In the genomic region with DNA sequence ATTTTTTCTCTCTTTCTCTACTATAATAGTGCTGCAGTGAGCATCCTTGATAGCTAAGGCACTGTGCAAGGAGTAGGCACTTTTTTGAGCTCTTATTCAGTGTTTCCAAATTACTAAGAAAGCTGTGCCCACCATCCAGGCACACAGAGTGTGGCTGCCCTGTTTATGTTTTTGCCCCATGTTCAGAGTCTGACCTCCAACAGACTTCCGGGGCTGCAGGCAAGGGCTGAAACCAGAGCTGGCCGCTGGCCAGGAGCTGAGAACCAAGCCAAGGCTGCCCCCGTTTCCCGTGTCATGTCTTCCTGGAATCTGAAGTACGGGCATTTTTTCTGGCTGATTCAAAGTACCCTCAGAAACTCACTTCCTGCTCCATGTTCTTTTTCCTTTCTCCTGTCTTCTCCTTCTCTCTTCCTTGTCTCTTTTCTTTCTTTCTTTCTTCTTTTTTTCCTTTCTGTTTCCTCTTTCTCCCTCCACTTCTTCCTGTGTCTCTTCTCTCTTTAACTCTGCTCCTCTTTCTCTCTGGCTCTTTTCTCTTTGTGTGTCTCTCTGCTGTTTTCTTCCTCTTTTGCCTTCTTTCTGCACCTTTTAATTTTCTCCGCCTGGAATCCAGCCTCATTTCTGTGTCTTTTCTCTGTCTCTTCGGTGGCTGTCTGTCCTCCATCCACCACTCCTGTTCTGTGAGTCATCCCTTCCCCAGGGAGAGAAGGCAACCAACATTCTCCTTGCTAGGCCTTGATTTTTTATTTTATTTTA, we compare ENCODE assay signal across 8 cellular contexts. TPM values are rescaled to one million over a fixed set of nuclear protein-coding genes. Genes with fewer than 3 reads are reported as not detected.
DNase-seq lines count a peak whose midpoint lies in the region; ATAC-seq and TF ChIP-seq lines count a peak whose summit lies in the region.

No MANE protein-coding gene starts in this region.

- no peaks in the 10 kb centered on the region for H3K27me3 ChIP-seq in CD4-positive, alpha-beta memory T cell (ENCODE audit: insufficient read depth, low read length)
- H3K27me3 ChIP-seq in IMR-90 (ENCODE audit: control insufficient read depth, insufficient read depth, low read length) = no peaks in the 10 kb centered on the region
- no peaks in the 10 kb centered on the region for H3K27me3 ChIP-seq in endodermal cell (ENCODE audit: control insufficient read depth, insufficient read depth, low read length, poor library complexity, severe bottlenecking)
- H3K27me3 ChIP-seq in mucosa of stomach (ENCODE audit: control insufficient read depth, insufficient read depth, low read length) = no peaks in the 10 kb centered on the region
- H3K27me3 ChIP-seq in tibial nerve = no peaks in the 10 kb centered on the region

- peak; percentile 72 for ATAC-seq in GM18907 (IDR thresholded peaks at IDR 0.05; ENCODE audit: unreplicated experiment)
- peak; percentile 77 for ATAC-seq in IMR-90 (ENCODE audit: low read depth)

- DNase-seq in CD4-positive, alpha-beta memory T cell = no peak
- peak; percentile 85 for DNase-seq in IMR-90
- peak; percentile 79 to 91 for DNase-seq in SW 1271 (lab: John Stamatoyannopoulos, UW)
- no peak for DNase-seq in endodermal cell
- DNase-seq in tibial nerve (ENCODE audit: low spot score in 2 of 2) = peak; percentile 33 to 47
- DNase-seq in central memory CD4-positive, alpha-beta T cell = no peak

- H3K27ac ChIP-seq in CD4-positive, alpha-beta memory T cell (ENCODE audit: low read depth, low read length) = no peak overlapping the region
- H3K27ac ChIP-seq in IMR-90 (ENCODE audit: insufficient read depth, low read length) (peak overlapping the region; percentile 96), endodermal cell (ENCODE audit: low read depth, low read length) (no peak overlapping the region), tibial nerve (peak overlapping the region in 3 of 4 donors; percentile 62 to 72 (median 68))

- peak overlapping the region; percentile 93 to 98 for H4K8ac ChIP-seq in IMR-90 (ENCODE audit: low read depth in 2 of 2, low read length in 2 of 2)

- H3K27ac Mint-ChIP-seq in CD4-positive, alpha-beta memory T cell = peak overlapping the region in 6 of 7 donors; percentile 23 to 95 (median 77)
- H3K27ac Mint-ChIP-seq in endodermal cell = peak overlapping the region; percentile 28

- H3K14ac ChIP-seq in IMR-90 (replicated peaks; ENCODE audit: low read depth, low read length) = peak overlapping the region; percentile 99

- H3K79me1 ChIP-seq in IMR-90 (ENCODE audit: low read depth in 1 of 2, low read length in 2 of 2) = peaks cover 0 to 10% of the 10 kb centered on the region in 2 experiments; a peak in 2 of 4 replicates

- H3K4me2 ChIP-seq in IMR-90 (ENCODE audit: low read depth, low read length) = peak overlapping the region; percentile 34

- CTCF ChIA-PET in CD4-positive, alpha-beta memory T cell (lab: Charles Lee; ENCODE audit: partially characterized antibody) = interaction anchor here (1.0 kb wide), 1 partner anchor 9 kb away, joined by 3 read pairs; no protein-coding TSS in a partner anchor
- CTCF ChIA-PET in IMR-90 (lab: Yijun Ruan, JAX) = interaction anchor here (0.6 kb wide), 1 partner anchor 525 kb away, joined by 4 read pairs; no protein-coding TSS in a partner anchor

- TF ChIP-seq RAD21 in IMR-90 (IDR thresholded peaks at IDR 0.05; ENCODE audit: low read length) = no peak

- POLR2A ChIA-PET in CD4-positive, alpha-beta memory T cell (lab: Charles Lee; ENCODE audit: partially characterized antibody) = no interaction called here
- POLR2A ChIA-PET in IMR-90 (lab: Charles Lee; ENCODE audit: unreplicated experiment) = interaction anchor here (0.6 to 1.2 kb wide), 3 partner anchors 10 to 256 kb away, joined by 3 to 4 read pairs (median 3); no protein-coding TSS in a partner anchor

- H2BK120ac ChIP-seq in IMR-90 (ENCODE audit: low read depth, low read length) = peak overlapping the region; percentile 98

- no peaks in the 10 kb centered on the region for H3K9me3 ChIP-seq in CD4-positive, alpha-beta memory T cell (ENCODE audit: control insufficient read depth in 1 of 2, low read length in 2 of 2)
- no peaks in the 10 kb centered on the region for H3K9me3 ChIP-seq in IMR-90 (ENCODE audit: control insufficient read depth, insufficient read depth, low read length)
- no peaks in the 10 kb centered on the region for H3K9me3 ChIP-seq in endodermal cell (ENCODE audit: control insufficient read depth, low read length)
- H3K9me3 ChIP-seq in mucosa of stomach (ENCODE audit: control insufficient read depth, low read length) = no peaks in the 10 kb centered on the region
- no peaks in the 10 kb centered on the region for H3K9me3 ChIP-seq in tibial nerve

- H3K36me3 ChIP-seq in CD4-positive, alpha-beta memory T cell (ENCODE audit: insufficient read depth, low read length) = no peaks in the 10 kb centered on the region
- no peaks in the 10 kb centered on the region for H3K36me3 ChIP-seq in IMR-90 (ENCODE audit: control insufficient read depth, insufficient read depth, low read length)
- H3K36me3 ChIP-seq in endodermal cell (ENCODE audit: control insufficient read depth, insufficient read depth, low read length) = no peaks in the 10 kb centered on the region
- H3K36me3 ChIP-seq in mucosa of stomach (ENCODE audit: control insufficient read depth, insufficient read depth, low read length) = no peaks in the 10 kb centered on the region
- no peaks in the 10 kb centered on the region for H3K36me3 ChIP-seq in tibial nerve

- BruUV-seq in IMR-90 (replicated peaks; lab: Mats Ljungman, UMichigan) = TSS peak; percentile 92

- peak overlapping the region; percentile 99 for H3K4ac ChIP-seq in IMR-90 (ENCODE audit: low read depth, low read length)

- H3K18ac ChIP-seq in IMR-90 (ENCODE audit: low read depth, low read length) = peak overlapping the region; percentile 78

- H2AK5ac ChIP-seq in IMR-90 (ENCODE audit: low read depth, low read length) = peak overlapping the region; percentile 78

- peak overlapping the region; percentile 61 for H4K5ac ChIP-seq in IMR-90 (ENCODE audit: low read depth, low read length)

- no peak overlapping the region for H3K4me3 ChIP-seq in CD4-positive, alpha-beta memory T cell (ENCODE audit: low read length in 2 of 2)
- H3K4me3 ChIP-seq in IMR-90 (ENCODE audit: insufficient read depth, low read depth, low read length) (no peak overlapping the region; the same call in 1 of the 2 replicates), endodermal cell (ENCODE audit: low read length) (no peak overlapping the region), mucosa of stomach (ENCODE audit: low read length) (no peak overlapping the region), tibial nerve (peak overlapping the region in 3 of 4 donors; percentile 6 to 26 (median 11))

- intact Hi-C loops in CD4-positive, alpha-beta memory T cell (cut with micrococcal nuclease) = no loop called here
- intact Hi-C loops in IMR-90 (cut with micrococcal nuclease) = no loop called here

- no peaks in the 10 kb centered on the region for H3K36me3 Mint-ChIP-seq in CD4-positive, alpha-beta memory T cell
- no peaks in the 10 kb centered on the region for H3K36me3 Mint-ChIP-seq in endodermal cell (ENCODE audit: low read depth)

- H3K4me1 ChIP-seq in CD4-positive, alpha-beta memory T cell (ENCODE audit: insufficient read depth, low read length) = peaks cover 10% of the 10 kb centered on the region
- H3K4me1 ChIP-seq in IMR-90 (ENCODE audit: control insufficient read depth, insufficient read depth, low read length) (peaks cover 9% of the 10 kb centered on the region), endodermal cell (ENCODE audit: control insufficient read depth, insufficient read depth, low read length) (no peaks in the 10 kb centered on the region), mucosa of stomach (ENCODE audit: control insufficient read depth, insufficient read depth, low read length) (peaks cover 72% of the 10 kb centered on the region), tibial nerve (peaks cover 0 to 28% (median 17%) of the 10 kb centered on the region in 4 donors)

- peaks cover 0 to 1% of the 10 kb centered on the region in 2 donors for H3K27me3 Mint-ChIP-seq in CD4-positive, alpha-beta memory T cell
- H3K27me3 Mint-ChIP-seq in endodermal cell (ENCODE audit: insufficient read depth) = peaks cover 3% of the 10 kb centered on the region

- TF ChIP-seq POLR2A in IMR-90 (IDR thresholded peaks at IDR 0.05; ENCODE audit: low read depth, low read length) (no peak), tibial nerve (IDR thresholded peaks at IDR 0.05) (no peak)

- peak overlapping the region; percentile 12 to 89 (median 58) for H3K4me3 Mint-ChIP-seq in CD4-positive, alpha-beta memory T cell
- H3K4me3 Mint-ChIP-seq in endodermal cell = no peak overlapping the region

- H3K9ac ChIP-seq in IMR-90 (ENCODE audit: low read depth, low read length) = peak overlapping the region; percentile 82
- no peak overlapping the region for H3K9ac ChIP-seq in endodermal cell (ENCODE audit: extremely low read depth, low read length, poor library complexity, severe bottlenecking)
- peak overlapping the region; percentile 44 for H3K9ac ChIP-seq in mucosa of stomach (ENCODE audit: low read length)

- no peak overlapping the region for H2AK9ac ChIP-seq in IMR-90 (replicated peaks; ENCODE audit: low read depth, low read length, poor library complexity)

- H4K91ac ChIP-seq in IMR-90 (ENCODE audit: insufficient read depth, low read depth, low read length) = peak overlapping the region; percentile 98

- no peaks in the 10 kb centered on the region for H4K20me1 ChIP-seq in IMR-90 (ENCODE audit: insufficient read depth, low read length)

- WGBS in IMR-90 (ENCODE audit: extremely low coverage in 2 of 2, insufficient read length in 1 of 2), 2 experiments = 0% methylated on average over 1 of the region's 7 CpGs; no CpG with 5 or more reads in 1 of the 2 experiments
- 66 to 86% methylated on average over 5 to 7 of the region's 7 CpGs for WGBS in endodermal cell (ENCODE audit: insufficient coverage in 1 of 2, insufficient read length in 1 of 2), 2 experiments
- WGBS in tibial nerve, 2 donors = 15% methylated on average over 7 of the region's 7 CpGs

- peak overlapping the region; percentile 98 for H3K23ac ChIP-seq in IMR-90 (ENCODE audit: low read depth, low read length)

- H2AFZ ChIP-seq in IMR-90 (replicated peaks; ENCODE audit: low read length, poor library complexity) = peak overlapping the region; percentile 76

- in situ Hi-C loops in IMR-90 (cut with MboI; ENCODE audit: low sequenced_read_pairs) = no loop called here

- dilution Hi-C loops in IMR-90 (cut with HindIII; ENCODE audit: low sequenced_read_pairs, unreplicated experiment) = no loop called here

- H3K56ac ChIP-seq in IMR-90 (ENCODE audit: extremely low read depth, insufficient read depth, low read length) = peak overlapping the region; percentile 98

- peaks cover 14% of the 10 kb centered on the region; the same call in 1 of the 2 replicates for H3K9me1 ChIP-seq in IMR-90 (ENCODE audit: insufficient read depth, low read length)

- TF ChIP-seq CTCF in IMR-90 (conservative IDR thresholded peaks at IDR 0.05; ENCODE audit: low read depth, low read length) = no peak
- TF ChIP-seq CTCF in endodermal cell (conservative IDR thresholded peaks at IDR 0.05) = no peak
- TF ChIP-seq CTCF in tibial nerve (IDR thresholded peaks at IDR 0.05) = no peak

- peak in 1 of 2 donors; percentile 25 for TF ChIP-seq EP300 in tibial nerve (IDR thresholded peaks at IDR 0.05)

- H3K9me3 Mint-ChIP-seq in CD4-positive, alpha-beta memory T cell = no peaks in the 10 kb centered on the region
- H3K9me3 Mint-ChIP-seq in endodermal cell = no peaks in the 10 kb centered on the region

- peak overlapping the region; percentile 97 for H2BK20ac ChIP-seq in IMR-90 (ENCODE audit: low read depth, low read length)

- peak overlapping the region; percentile 96 for H2BK5ac ChIP-seq in IMR-90 (ENCODE audit: low read depth, low read length, poor library complexity, severe bottlenecking)

- H3K4me1 Mint-ChIP-seq in CD4-positive, alpha-beta memory T cell = peaks cover 10 to 15% (median 11%) of the 10 kb centered on the region in 4 donors
- peaks cover 7% of the 10 kb centered on the region for H3K4me1 Mint-ChIP-seq in endodermal cell

- H2BK15ac ChIP-seq in IMR-90 (ENCODE audit: low read depth, low read length) = peak overlapping the region; percentile 94

RNA-seq across cellular contexts. Expression of a gene that starts 17.0 kb away (rescaled TPM):
- under 1 TPM in 1 of 2 experiments, not detected in 1; 0.20 TPM for total RNA-seq in CD4-positive, alpha-beta memory T cell
- not detected for polyA plus RNA-seq in CD4-positive, alpha-beta memory T cell
- total RNA-seq in IMR-90 (2012; rRNA removed) = 0.83 and 0.90 TPM in 2 replicates
- 0.97 and 1.3 TPM in 2 replicates for polyA plus RNA-seq in IMR-90 (2012; rRNA removed)
- 0.63 and 0.81 TPM in 2 replicates for polyA plus RNA-seq in IMR-90 (2012; cell fraction: cytosol; rRNA removed)
- polyA plus RNA-seq in IMR-90 (2012; cell fraction: nucleus; rRNA removed; ENCODE audit: low replicate concordance) = 0.12 and 0.50 TPM in 2 replicates
- total RNA-seq in endodermal cell = 10 to 100 TPM in 1 of 2 donors, 1 to 10 TPM in 1; 8.6 to 12.8 TPM
- polyA plus RNA-seq in endodermal cell (2013, experiment 1 of 2) = 4.2 TPM
- polyA plus RNA-seq in endodermal cell (2013, experiment 2 of 2) = 2.6 TPM
- 1 to 10 TPM; 2.5 to 6.0 (median 3.4) TPM for total RNA-seq in tibial nerve

RNA-seq across cellular contexts. Expression of a gene that starts 23.6 kb away (rescaled TPM):
- not detected for total RNA-seq in CD4-positive, alpha-beta memory T cell
- polyA plus RNA-seq in CD4-positive, alpha-beta memory T cell = under 1 TPM in 1 of 2 donors, not detected in 1; 0.16 TPM
- total RNA-seq in IMR-90 (2012; rRNA removed) = not detected in 2 replicates
- not detected in 2 replicates for polyA plus RNA-seq in IMR-90 (2012; rRNA removed)
- 0.08 TPM in 1 of 2 replicates, not detected in the other for polyA plus RNA-seq in IMR-90 (2012; cell fraction: cytosol; rRNA removed)
- polyA plus RNA-seq in IMR-90 (2012; cell fraction: nucleus; rRNA removed; ENCODE audit: low replicate concordance) = 0.07 and 0.13 TPM in 2 replicates
- not detected for total RNA-seq in endodermal cell
- polyA plus RNA-seq in endodermal cell (2013, experiment 1 of 2) = not detected
- polyA plus RNA-seq in endodermal cell (2013, experiment 2 of 2) = not detected
- 10 to 100 TPM in 2 of 4 donors, 1 to 10 TPM in 2; 4.0 to 22.9 (median 8.7) TPM for total RNA-seq in tibial nerve

RNA-seq across cellular contexts. Expression of a gene that starts 39.6 kb away (rescaled TPM):
- 10 to 100 TPM; 80.5 to 86.5 TPM for total RNA-seq in CD4-positive, alpha-beta memory T cell
- polyA plus RNA-seq in CD4-positive, alpha-beta memory T cell = 100 to 1,000 TPM; 158 to 188 TPM
- total RNA-seq in IMR-90 (2012; rRNA removed) = 143 and 146 TPM in 2 replicates
- polyA plus RNA-seq in IMR-90 (2012; rRNA removed) = 327 and 340 TPM in 2 replicates
- polyA plus RNA-seq in IMR-90 (2012; cell fraction: cytosol; rRNA removed) = 318 and 528 TPM in 2 replicates
- polyA plus RNA-seq in IMR-90 (2012; cell fraction: nucleus; rRNA removed; ENCODE audit: low replicate concordance) = 62.6 and 69.0 TPM in 2 replicates
- 100 to 1,000 TPM; 255 to 275 TPM for total RNA-seq in endodermal cell
- polyA plus RNA-seq in endodermal cell (2013, experiment 1 of 2) = 153 TPM
- 147 TPM for polyA plus RNA-seq in endodermal cell (2013, experiment 2 of 2)
- total RNA-seq in tibial nerve = 10 to 100 TPM; 49.6 to 88.3 (median 66.3) TPM

RNA-seq across cellular contexts. Expression of a gene that starts 45.6 kb away (rescaled TPM):
- 10 to 100 TPM; 84.0 to 85.0 TPM for total RNA-seq in CD4-positive, alpha-beta memory T cell
- 10 to 100 TPM; 37.2 to 42.1 TPM for polyA plus RNA-seq in CD4-positive, alpha-beta memory T cell
- 44.4 and 52.5 TPM in 2 replicates for total RNA-seq in IMR-90 (2012; rRNA removed)
- polyA plus RNA-seq in IMR-90 (2012; rRNA removed) = 23.4 and 24.0 TPM in 2 replicates
- 11.1 and 11.6 TPM in 2 replicates for polyA plus RNA-seq in IMR-90 (2012; cell fraction: cytosol; rRNA removed)
- polyA plus RNA-seq in IMR-90 (2012; cell fraction: nucleus; rRNA removed; ENCODE audit: low replicate concordance) = 45.5 and 82.3 TPM in 2 replicates
- total RNA-seq in endodermal cell = 10 to 100 TPM; 37.2 to 42.0 TPM
- polyA plus RNA-seq in endodermal cell (2013, experiment 1 of 2) = 38.8 TPM
- 38.8 TPM for polyA plus RNA-seq in endodermal cell (2013, experiment 2 of 2)
- 10 to 100 TPM; 32.2 to 49.2 (median 40.0) TPM for total RNA-seq in tibial nerve

Comparison
In these comparisons a context has a peak if more than half of its experiments do, and no peak if none do; other contexts are left out.
1. DNase-seq: peak in IMR-90 (single experiment), SW 1271 (2 of 2) and tibial nerve (2 of 2); none in CD4-positive, alpha-beta memory T cell (0 of 5), endodermal cell (single experiment) and central memory CD4-positive, alpha-beta T cell (single experiment).
2. H3K27ac ChIP-seq: peak in IMR-90 (single experiment) and tibial nerve (3 of 4); none in CD4-positive, alpha-beta memory T cell (single experiment) and endodermal cell (single experiment).
3. H3K4me3 ChIP-seq: peak in tibial nerve (3 of 4); none in CD4-positive, alpha-beta memory T cell (0 of 2), IMR-90 (single experiment), endodermal cell (single experiment) and mucosa of stomach (single experiment).